ENCODE assay signal across 8 cellular contexts in genomic region chr4:1713452-1713851, GRCh38. TPM values are rescaled to one million over a fixed set of nuclear protein-coding genes. Genes with fewer than 3 reads are reported as not detected.
DNase-seq lines count a peak whose midpoint lies in the region; ATAC-seq, FAIRE-seq and TF ChIP-seq lines count a peak whose summit lies in the region.
"Not testable (repeated sequence)": the region's sequence is repeated elsewhere in the genome, so short reads cannot be mapped to it uniquely, and the experiment has no call there.

No MANE protein-coding gene starts in this region.

- peak; percentile 24 for FAIRE-seq in endothelial cell of umbilical vein (lab: Jason Lieb, UNC)

- H3K4me1 Mint-ChIP-seq in T-helper 17 cell (peaks cover 35% of the 10 kb centered on the region), immature natural killer cell (peaks cover 54 to 60% of the 10 kb centered on the region in 2 donors), neural crest cell (peaks cover 42% of the 10 kb centered on the region)

- CTCF ChIA-PET in endothelial cell of umbilical vein (lab: Charles Lee), result interaction anchor here (1.0 to 1.7 kb wide), 2 partner anchors 13 to 20 kb away, joined by 7 to 9 read pairs; no protein-coding TSS in a partner anchor

- not testable (repeated sequence) for TF ChIP-seq CTCF in endothelial cell of umbilical vein (IDR thresholded peaks at IDR 0.05; ENCODE audit: extremely low read depth in 1 of 2, insufficient read depth in 1 of 2, low read depth in 1 of 2, low read length in 2 of 2); neural crest cell (conservative IDR thresholded peaks at IDR 0.05); stomach (IDR thresholded peaks at IDR 0.05)

- H3K36me3 Mint-ChIP-seq in T-helper 17 cell (ENCODE audit: low read depth); immature natural killer cell; neural crest cell (ENCODE audit: low read depth): not testable (repeated sequence)

- BruUV-seq in endothelial cell of umbilical vein (replicated peaks; lab: Mats Ljungman, UMichigan), result not testable (repeated sequence)

- peaks cover 50% of the 10 kb centered on the region for H3K79me2 ChIP-seq in endothelial cell of umbilical vein (ENCODE audit: control insufficient read depth, insufficient read depth, low read length)

- WGBS in adipose tissue, 3 donors, result 53 to 54% (median 53%) methylated on average over 11 of the region's 11 CpGs
- 27 to 45% (median 33%) methylated on average over 8 to 11 of the region's 11 CpGs for WGBS in stomach, 5 donors

- H3K4me2 ChIP-seq in BLaER1 (peak overlapping the region; percentile 98), endothelial cell of umbilical vein (ENCODE audit: insufficient read depth, low read length) (peak overlapping the region; percentile 73)

- H3K27ac ChIP-seq in BLaER1, result peak overlapping the region; percentile 100
- H3K27ac ChIP-seq in HUES6 (ENCODE audit: low read depth, low read length), result not testable (repeated sequence)
- peak overlapping the region; percentile 100 for H3K27ac ChIP-seq in adipose tissue (ENCODE audit: low read depth, low read length)
- H3K27ac ChIP-seq in endothelial cell of umbilical vein (ENCODE audit: insufficient read depth, low read depth, low read length), result peak overlapping the region; percentile 98
- peak overlapping the region; percentile 96 to 100 (median 98) for H3K27ac ChIP-seq in stomach

- DNase-seq in T-helper 17 cell; endothelial cell of umbilical vein (ENCODE audit: low read depth, low spot score); immature natural killer cell; neural crest cell (ENCODE audit: low read depth, low spot score); stomach: not testable (repeated sequence)

- peak overlapping the region; percentile 92 for H3K27ac Mint-ChIP-seq in T-helper 17 cell
- peak overlapping the region; percentile 96 to 99 (median 98) for H3K27ac Mint-ChIP-seq in immature natural killer cell
- H3K27ac Mint-ChIP-seq in neural crest cell (ENCODE audit: unreplicated experiment), result not testable (repeated sequence)

- POLR2A ChIA-PET in endothelial cell of umbilical vein (lab: Charles Lee), result not testable (repeated sequence)

- ATAC-seq in T-helper 17 cell, result not testable (repeated sequence)

- peak overlapping the region; percentile 100 for H3K9ac ChIP-seq in BLaER1
- peak overlapping the region; percentile 99 for H3K9ac ChIP-seq in HUES6 (ENCODE audit: low read length)
- H3K9ac ChIP-seq in endothelial cell of umbilical vein (replicated peaks; ENCODE audit: extremely low read depth, insufficient read depth, low read length), result peak overlapping the region; percentile 99

- dilution Hi-C loops in endothelial cell of umbilical vein (cut with MboI; ENCODE audit: extremely low pct_ligation_motif_present, low sequenced_read_pairs), result not testable (repeated sequence)

- peaks cover 79% of the 10 kb centered on the region for H3K4me1 ChIP-seq in BLaER1
- H3K4me1 ChIP-seq in HUES6 (ENCODE audit: control insufficient read depth, insufficient read depth, low read length), result peaks cover 11% of the 10 kb centered on the region; the same call in 1 of the 2 replicates
- H3K4me1 ChIP-seq in endothelial cell of umbilical vein (ENCODE audit: control insufficient read depth, extremely low read depth, insufficient read depth, low read length), result peaks cover 16% of the 10 kb centered on the region
- H3K4me1 ChIP-seq in stomach, result peaks cover 68 to 86% (median 81%) of the 10 kb centered on the region in 4 donors

- H3K36me3 ChIP-seq in BLaER1, result peaks cover 41% of the 10 kb centered on the region
- peaks cover 32% of the 10 kb centered on the region for H3K36me3 ChIP-seq in HUES6 (ENCODE audit: control insufficient read depth, insufficient read depth, low read length)
- H3K36me3 ChIP-seq in endothelial cell of umbilical vein (ENCODE audit: control insufficient read depth in 2 of 2, extremely low read depth in 1 of 2, insufficient read depth in 2 of 2, low read length in 2 of 2), result peaks cover 0 to 14% of the 10 kb centered on the region in 2 experiments
- H3K36me3 ChIP-seq in stomach, result peaks cover 0 to 29% (median 27%) of the 10 kb centered on the region in 4 donors

- not testable (repeated sequence) for TF ChIP-seq EP300 in stomach (IDR thresholded peaks at IDR 0.05)

- not testable (repeated sequence) for H3K9me3 ChIP-seq in BLaER1; HUES6 (ENCODE audit: control insufficient read depth, insufficient read depth, low read depth, low read length); T-helper 17 cell (ENCODE audit: control insufficient read depth, low read length, poor library complexity, severe bottlenecking); endothelial cell of umbilical vein (replicated peaks; ENCODE audit: control insufficient read depth, insufficient read depth, low read length); stomach

- H3K27me3 Mint-ChIP-seq in T-helper 17 cell; neural crest cell (ENCODE audit: low read depth): not testable (repeated sequence)
- peaks cover 5 to 16% (median 13%) of the 10 kb centered on the region in 3 donors for H3K27me3 Mint-ChIP-seq in immature natural killer cell (ENCODE audit: low read depth in 3 of 3)

- intact Hi-C loops in endothelial cell of umbilical vein (cut with micrococcal nuclease), result loop anchor here (2.0 kb wide), 1 partner anchor 29 kb away; the partner anchor contains the start of gene FAM53A
- intact Hi-C loops in stomach (cut with DNase I; ENCODE audit: low total_unique reads), result not testable (repeated sequence)

- H3K4me3 Mint-ChIP-seq in T-helper 17 cell (peak overlapping the region; percentile 93), immature natural killer cell (peak overlapping the region; percentile 90 to 97 (median 96)), neural crest cell (peak overlapping the region; percentile 91)

- H3K9me1 ChIP-seq in endothelial cell of umbilical vein (replicated peaks; ENCODE audit: control insufficient read depth, extremely low read depth, insufficient read depth, low read length), result not testable (repeated sequence)

- H3K9me3 Mint-ChIP-seq in immature natural killer cell, neural crest cell: not testable (repeated sequence)

- H3K4me3 ChIP-seq in BLaER1 (peak overlapping the region; percentile 98), HUES6 (ENCODE audit: low read depth, low read length) (peak overlapping the region; percentile 81), endothelial cell of umbilical vein (replicated peaks in 1 of 3; ENCODE audit: insufficient read depth in 1 of 3, low read depth in 1 of 3, low read length in 3 of 3) (peak overlapping the region in 2 of 3 experiments; percentile 60 to 73), stomach (peak overlapping the region; percentile 78 to 93 (median 88))

- not testable (repeated sequence) for H3K27me3 ChIP-seq in BLaER1; HUES6 (ENCODE audit: control insufficient read depth, insufficient read depth, low read length); endothelial cell of umbilical vein (ENCODE audit: control insufficient read depth in 2 of 2, insufficient read depth in 2 of 2, low read length in 2 of 2); stomach

- not testable (repeated sequence) for TF ChIP-seq POLR2A in endothelial cell of umbilical vein (IDR thresholded peaks at IDR 0.05; ENCODE audit: low read depth, low read length); stomach (IDR thresholded peaks at IDR 0.05)

- peaks cover 81% of the 10 kb centered on the region for H4K20me1 ChIP-seq in BLaER1
- not testable (repeated sequence) for H4K20me1 ChIP-seq in endothelial cell of umbilical vein (replicated peaks; ENCODE audit: control insufficient read depth, extremely low read depth, insufficient read depth, low read length)

- H2AFZ ChIP-seq in endothelial cell of umbilical vein (ENCODE audit: low read depth, low read length), result not testable (repeated sequence)

RNA-seq across cellular contexts. Expression of gene SLBP, which starts 1.3 kb away (rescaled TPM):
- total RNA-seq in T-helper 17 cell, result 10 to 100 TPM; 24.9 to 36.0 TPM
- 10 to 100 TPM; 13.8 to 31.2 (median 24.1) TPM for polyA plus RNA-seq in adipose tissue
- total RNA-seq in endothelial cell of umbilical vein, result 62.7 and 63.1 TPM in 2 replicates
- polyA plus RNA-seq in endothelial cell of umbilical vein, result 41.2 and 48.3 TPM in 2 replicates
- polyA plus RNA-seq in endothelial cell of umbilical vein (2011; cell fraction: cytosol; rRNA removed), result 57.1 and 65.0 TPM in 2 replicates
- 37.7 and 48.4 TPM in 2 replicates for polyA plus RNA-seq in endothelial cell of umbilical vein (2011; cell fraction: nucleus; rRNA removed)
- 53.0 and 69.2 TPM in 2 replicates for polyA plus RNA-seq in endothelial cell of umbilical vein (2012)
- 27.3 and 28.7 TPM in 2 replicates for polyA minus RNA-seq in endothelial cell of umbilical vein
- polyA minus RNA-seq in endothelial cell of umbilical vein (2011; cell fraction: cytosol; rRNA and poly(A)+ RNA removed), result 42.8 TPM
- 12.9 and 13.2 TPM in 2 replicates for polyA minus RNA-seq in endothelial cell of umbilical vein (2011; cell fraction: nucleus; rRNA and poly(A)+ RNA removed)
- 10 to 100 TPM; 59.0 to 71.6 (median 61.7) TPM for polyA plus RNA-seq in immature natural killer cell
- total RNA-seq in neural crest cell, result 60.2 and 64.8 TPM in 2 replicates
- 100 to 1,000 TPM in 3 of 5 donors, 10 to 100 TPM in 2; 28.3 to 163 (median 100) TPM for total RNA-seq in stomach
- polyA plus RNA-seq in stomach, result 10 to 100 TPM; 30.9 to 35.6 (median 32.5) TPM

RNA-seq across cellular contexts. Expression of gene TMEM129, which starts 7.7 kb away (rescaled TPM):
- total RNA-seq in T-helper 17 cell, result 10 to 100 TPM; 18.4 to 18.5 TPM
- 10 to 100 TPM; 23.7 to 31.8 (median 30.3) TPM for polyA plus RNA-seq in adipose tissue
- 23.2 and 24.8 TPM in 2 replicates for total RNA-seq in endothelial cell of umbilical vein
- polyA plus RNA-seq in endothelial cell of umbilical vein, result 33.2 and 53.7 TPM in 2 replicates
- 19.8 and 29.5 TPM in 2 replicates for polyA plus RNA-seq in endothelial cell of umbilical vein (2011; cell fraction: cytosol; rRNA removed)
- 22.0 and 24.0 TPM in 2 replicates for polyA plus RNA-seq in endothelial cell of umbilical vein (2011; cell fraction: nucleus; rRNA removed)
- polyA plus RNA-seq in endothelial cell of umbilical vein (2012), result 11.7 and 14.3 TPM in 2 replicates
- 15.1 and 18.8 TPM in 2 replicates for polyA minus RNA-seq in endothelial cell of umbilical vein
- 10.2 TPM for polyA minus RNA-seq in endothelial cell of umbilical vein (2011; cell fraction: cytosol; rRNA and poly(A)+ RNA removed)
- 7.0 and 9.7 TPM in 2 replicates for polyA minus RNA-seq in endothelial cell of umbilical vein (2011; cell fraction: nucleus; rRNA and poly(A)+ RNA removed)
- polyA plus RNA-seq in immature natural killer cell, result 10 to 100 TPM; 25.5 to 37.9 (median 37.3) TPM
- 36.6 and 37.4 TPM in 2 replicates for total RNA-seq in neural crest cell
- 100 to 1,000 TPM in 2 of 5 donors, 10 to 100 TPM in 2, 1 to 10 TPM in 1; 9.9 to 171 (median 41.6) TPM for total RNA-seq in stomach
- 10 to 100 TPM; 13.7 to 29.9 (median 19.1) TPM for polyA plus RNA-seq in stomach

RNA-seq across cellular contexts. Expression of gene TACC3, which starts 7.9 kb away (rescaled TPM):
- total RNA-seq in T-helper 17 cell (10 to 100 TPM; 73.4 to 91.8 TPM), endothelial cell of umbilical vein (123 and 135 TPM in 2 replicates), neural crest cell (159 and 165 TPM in 2 replicates), stomach (10 to 100 TPM in 4 of 5 donors, 1 to 10 TPM in 1; 9.5 to 74.1 (median 30.9) TPM)
- polyA plus RNA-seq in adipose tissue (10 to 100 TPM in 1 of 3 donors, 1 to 10 TPM in 2; 1.9 to 16.8 (median 7.1) TPM), endothelial cell of umbilical vein (41.2 and 54.5 TPM in 2 replicates), immature natural killer cell (10 to 100 TPM in 1 of 3 donors, 1 to 10 TPM in 2; 5.0 to 11.9 (median 7.3) TPM), stomach (10 to 100 TPM in 2 of 3 donors, 1 to 10 TPM in 1; 7.2 to 22.7 (median 14.3) TPM)
- 56.0 and 64.2 TPM in 2 replicates for polyA plus RNA-seq in endothelial cell of umbilical vein (2011; cell fraction: cytosol; rRNA removed)
- polyA plus RNA-seq in endothelial cell of umbilical vein (2011; cell fraction: nucleus; rRNA removed), result 132 and 166 TPM in 2 replicates
- 32.3 and 77.6 TPM in 2 replicates for polyA plus RNA-seq in endothelial cell of umbilical vein (2012)
- polyA minus RNA-seq in endothelial cell of umbilical vein, result 18.0 and 19.3 TPM in 2 replicates
- 23.2 TPM for polyA minus RNA-seq in endothelial cell of umbilical vein (2011; cell fraction: cytosol; rRNA and poly(A)+ RNA removed)
- polyA minus RNA-seq in endothelial cell of umbilical vein (2011; cell fraction: nucleus; rRNA and poly(A)+ RNA removed), result 28.0 and 30.7 TPM in 2 replicates

RNA-seq across cellular contexts. Expression of gene FAM53A, which starts 29.3 kb away (rescaled TPM):
- total RNA-seq in T-helper 17 cell (1 to 10 TPM; 2.4 to 3.1 TPM), endothelial cell of umbilical vein (1.3 and 1.7 TPM in 2 replicates), neural crest cell (3.6 and 4.3 TPM in 2 replicates), stomach (under 1 TPM in 1 of 5 donors, not detected in 4; 0.73 TPM)
- polyA plus RNA-seq in adipose tissue (1 to 10 TPM; 1.2 to 2.1 (median 1.5) TPM), endothelial cell of umbilical vein (1.3 and 1.8 TPM in 2 replicates), immature natural killer cell (1 to 10 TPM in 1 of 3 donors, under 1 TPM in 2; 0.38 to 2.6 (median 0.83) TPM), stomach (1 to 10 TPM; 1.4 to 2.8 (median 2.1) TPM)
- 0.83 and 1.6 TPM in 2 replicates for polyA plus RNA-seq in endothelial cell of umbilical vein (2011; cell fraction: cytosol; rRNA removed)
- polyA plus RNA-seq in endothelial cell of umbilical vein (2011; cell fraction: nucleus; rRNA removed), result 2.0 and 2.8 TPM in 2 replicates
- polyA plus RNA-seq in endothelial cell of umbilical vein (2012), result 0.25 and 1.3 TPM in 2 replicates
- polyA minus RNA-seq in endothelial cell of umbilical vein, result 0.45 and 0.75 TPM in 2 replicates
- polyA minus RNA-seq in endothelial cell of umbilical vein (2011; cell fraction: cytosol; rRNA and poly(A)+ RNA removed), result 1.7 TPM
- 1.5 and 1.9 TPM in 2 replicates for polyA minus RNA-seq in endothelial cell of umbilical vein (2011; cell fraction: nucleus; rRNA and poly(A)+ RNA removed)
